In genomic region chr10:110512461-110513187, GRCh38 we compare ENCODE assay signal across 10 cellular contexts. TPM values are rescaled to one million over a fixed set of nuclear protein-coding genes. Genes with fewer than 3 reads are reported as not detected.
DNase-seq lines count a peak whose midpoint lies in the region; ATAC-seq and TF ChIP-seq lines count a peak whose summit lies in the region.
"Had no signal": no experiment of that assay in that cellular context is flagged by ENCODE, and none has a peak within 500 bp of the region (broad histone marks: within the 10 kb centered on the region; RNA-seq: fewer than 3 reads in every experiment).

No MANE protein-coding gene starts in this region.

- H3K4me3 Mint-ChIP-seq in Calu3 (ENCODE audit: low read depth, unreplicated experiment): no peak overlapping the region

- DNase-seq in Calu3 (no peak), PC-3 (peak; percentile 80), astrocyte of the spinal cord (ENCODE audit: low read depth, low spot score) (peak; percentile 92), psoas muscle (no peak), colonic mucosa (no peak), COR-L47 (lab: John Stamatoyannopoulos, UW) (no peak)
- DNase-seq: right lobe of liver had no signal

- H3K4me3 ChIP-seq in PC-3 (ENCODE audit: low read length) (no peak overlapping the region), astrocyte of the spinal cord (ENCODE audit: low read depth, low read length) (no peak overlapping the region), psoas muscle (no peak overlapping the region), colonic mucosa (no peak overlapping the region)
- H3K4me3 ChIP-seq: dorsolateral prefrontal cortex, right lobe of liver had no signal

- H3K27me3 ChIP-seq in PC-3 (ENCODE audit: low read length): no peaks in the 10 kb centered on the region
- no peaks in the 10 kb centered on the region for H3K27me3 ChIP-seq in psoas muscle (ENCODE audit: insufficient read depth in 3 of 3, low read length in 2 of 3)
- no peaks in the 10 kb centered on the region for H3K27me3 ChIP-seq in colonic mucosa
- H3K27me3 ChIP-seq: right lobe of liver had no signal

- CTCF ChIA-PET in Calu3 (lab: Charles Lee): no interaction called here
- CTCF ChIA-PET in PC-3 (lab: Charles Lee): no interaction called here

- no peaks in the 10 kb centered on the region for H3K9me3 Mint-ChIP-seq in Calu3 (ENCODE audit: low read depth, unreplicated experiment)

- H3K36me3 ChIP-seq in PC-3 (ENCODE audit: low read depth, low read length) (peaks cover 41% of the 10 kb centered on the region), psoas muscle (ENCODE audit: insufficient read depth in 1 of 2, low read depth in 1 of 2) (peaks cover 2 to 8% of the 10 kb centered on the region in 2 donors), colonic mucosa (no peaks in the 10 kb centered on the region)

- H3K4me1 ChIP-seq in PC-3 (ENCODE audit: insufficient read depth, low read length) (peaks cover 21% of the 10 kb centered on the region; the same call in 1 of the 2 replicates), psoas muscle (no peaks in the 10 kb centered on the region), colonic mucosa (no peaks in the 10 kb centered on the region)
- H3K4me1 ChIP-seq: right lobe of liver had no signal

- H3K27ac ChIP-seq in PC-3 (ENCODE audit: low read length): peak overlapping the region; percentile 60
- H3K27ac ChIP-seq in psoas muscle: no peak overlapping the region
- H3K27ac ChIP-seq in colonic mucosa: no peak overlapping the region
- H3K27ac ChIP-seq: right lobe of liver had no signal

- intact Hi-C loops in Calu3 (cut with micrococcal nuclease; ENCODE audit: unreplicated experiment) (no loop called here), PC-3 (cut with micrococcal nuclease) (loop anchor here (5.0 kb wide), 1 partner anchor 35 kb away; no protein-coding TSS in a partner anchor), psoas muscle (cut with DNase I) (no loop called here), colonic mucosa (cut with DNase I) (no loop called here)

- peaks cover 10% of the 10 kb centered on the region for H3F3A ChIP-seq in PC-3 (ENCODE audit: low read length, unreplicated experiment)

- H3K9ac ChIP-seq in PC-3 (ENCODE audit: low read length) (no peak overlapping the region), colonic mucosa (ENCODE audit: low read depth in 2 of 2, low read length in 2 of 2) (no peak overlapping the region)

- no peaks in the 10 kb centered on the region for H3K9me3 ChIP-seq in PC-3 (ENCODE audit: low read length)
- H3K9me3 ChIP-seq in psoas muscle: no peaks in the 10 kb centered on the region
- no peaks in the 10 kb centered on the region for H3K9me3 ChIP-seq in colonic mucosa
- H3K9me3 ChIP-seq: right lobe of liver had no signal

- peak overlapping the region; percentile 75 for H3K27ac Mint-ChIP-seq in Calu3 (ENCODE audit: unreplicated experiment)

- no TSS peak for BruUV-seq in Calu3 (replicated peaks; lab: Mats Ljungman, UMichigan)
- BruUV-seq in PC-3 (replicated peaks; lab: Mats Ljungman, UMichigan): no TSS peak

- H2AFZ ChIP-seq in PC-3 (ENCODE audit: low read length): no peak overlapping the region

- no peak overlapping the region for H3K4me2 ChIP-seq in PC-3 (ENCODE audit: low read length)

- peaks cover 59% of the 10 kb centered on the region for H4K20me1 ChIP-seq in PC-3 (ENCODE audit: low read length)

- TF ChIP-seq CTCF in Calu3 (IDR thresholded peaks at IDR 0.05; ENCODE audit: unreplicated experiment) (no peak), PC-3 (conservative IDR thresholded peaks at IDR 0.05; ENCODE audit: low read depth, low read length) (no peak), astrocyte of the spinal cord (IDR thresholded peaks at IDR 0.05; ENCODE audit: low read depth, low read length) (no peak), psoas muscle (IDR thresholded peaks at IDR 0.05) (no peak), colonic mucosa (IDR thresholded peaks at IDR 0.05) (no peak)

- in situ Hi-C loops in astrocyte of the spinal cord (cut with HindIII; ENCODE audit: low sequenced_read_pairs): no loop called here

- POLR2A ChIA-PET in PC-3 (lab: Charles Lee; ENCODE audit: unreplicated experiment): interaction anchor here (0.5 kb wide), 1 partner anchor 156 kb away, joined by 5 read pairs; no protein-coding TSS in a partner anchor

- ATAC-seq in PC-3: peak; percentile 45
- ATAC-seq in psoas muscle: peak; percentile 41 to 64 (median 50)
- no peak for ATAC-seq in HG03342 (IDR thresholded peaks at IDR 0.05; ENCODE audit: unreplicated experiment)
- no peak for ATAC-seq in GM21528 (IDR thresholded peaks at IDR 0.05; ENCODE audit: low FRiP score, unreplicated experiment)

- H3K27me3 Mint-ChIP-seq in Calu3 (ENCODE audit: unreplicated experiment): no peaks in the 10 kb centered on the region

- peaks cover 91% of the 10 kb centered on the region for H3K36me3 Mint-ChIP-seq in Calu3 (ENCODE audit: insufficient read depth, unreplicated experiment)

- H3K4me1 Mint-ChIP-seq in Calu3 (ENCODE audit: low read depth, unreplicated experiment): peaks cover 8% of the 10 kb centered on the region

- no peaks in the 10 kb centered on the region for H3K9me2 ChIP-seq in PC-3 (replicated peaks; ENCODE audit: low read length)

- 47 to 78% (median 50%) methylated on average over 5 of the region's 5 CpGs for WGBS in psoas muscle, 3 donors

- peaks cover 26% of the 10 kb centered on the region for H3K79me2 ChIP-seq in PC-3 (ENCODE audit: low read length)

RNA-seq across cellular contexts. Expression of gene DUSP5, which starts 14.9 kb away (rescaled TPM):
- total RNA-seq in Calu3 (2022) (34.0 and 55.8 TPM in 2 replicates), PC-3 (2014; rRNA removed) (205 and 206 TPM in 2 replicates), psoas muscle (1 to 10 TPM; 1.3 to 2.9 (median 2.4) TPM), colonic mucosa (10 to 100 TPM in 1 of 2 donors, 1 to 10 TPM in 1; 6.2 to 22.0 TPM)
- 10 to 100 TPM in 1 of 3 donors, 1 to 10 TPM in 2; 1.2 to 77.5 (median 1.9) TPM for polyA plus RNA-seq in psoas muscle

RNA-seq across cellular contexts. Expression of gene SMC3, which starts 54.9 kb away (rescaled TPM):
- total RNA-seq in Calu3 (2022): 26.3 and 31.3 TPM in 2 replicates
- 18.4 and 20.3 TPM in 2 replicates for total RNA-seq in PC-3 (2014; rRNA removed)
- total RNA-seq in psoas muscle: 10 to 100 TPM; 18.4 to 20.6 (median 19.5) TPM
- 10 to 100 TPM; 15.3 to 25.3 (median 15.4) TPM for polyA plus RNA-seq in psoas muscle
- total RNA-seq in colonic mucosa: 10 to 100 TPM; 26.9 to 33.0 TPM

Comparison
In these comparisons a context has a peak if more than half of its experiments do, and no peak if none do; other contexts are left out.
1. DNase-seq: peak in PC-3 (single experiment) and astrocyte of the spinal cord (single experiment); none in Calu3 (single experiment), psoas muscle (0 of 2), colonic mucosa (single experiment) and COR-L47 (single experiment).
2. ATAC-seq: peak in PC-3 (single experiment) and psoas muscle (4 of 4); none in HG03342 (single experiment) and GM21528 (single experiment).